In the genomic region with DNA sequence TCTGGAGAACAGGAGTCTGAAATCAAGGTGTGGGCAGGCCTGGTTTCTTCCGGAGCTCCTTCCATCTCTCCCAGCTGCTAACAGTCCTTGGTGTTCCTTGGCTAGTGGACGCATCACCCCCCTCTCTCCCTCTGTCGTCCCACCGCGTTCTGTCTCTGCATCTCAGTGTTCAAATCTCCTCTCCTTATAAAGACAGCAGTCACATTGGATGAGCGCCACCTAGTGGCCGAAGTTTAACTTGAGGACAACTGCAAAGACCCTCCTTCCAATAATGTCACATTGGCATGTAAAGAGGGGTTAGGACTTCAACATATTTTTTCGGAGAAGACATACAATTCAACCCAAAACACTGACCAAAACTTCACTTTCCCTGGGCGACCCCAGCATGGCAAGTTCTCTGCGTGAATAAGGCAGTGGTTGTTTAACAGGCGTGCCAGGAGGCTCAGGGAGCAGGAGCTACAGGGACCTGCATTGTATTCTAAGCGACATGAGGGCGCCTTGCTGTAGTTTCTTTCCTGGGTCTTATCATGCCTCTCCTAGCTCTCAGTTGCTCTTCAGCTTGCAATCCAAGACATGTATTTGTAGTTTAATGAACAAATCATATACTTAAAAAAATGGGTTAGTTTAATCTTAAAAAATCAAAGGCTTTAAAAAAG, we compare ENCODE assay signal across 8 cellular contexts. TPM values are rescaled to one million over a fixed set of nuclear protein-coding genes. Genes with fewer than 3 reads are reported as not detected.
DNase-seq lines count a peak whose midpoint lies in the region; ATAC-seq lines count a peak whose summit lies in the region.

No MANE protein-coding gene starts in this region.

- H3K4me3 Mint-ChIP-seq in activated CD4-positive, alpha-beta T cell treated with anti-CD3 and anti-CD28 coated beads, Interleukin-2, amount 10 ng/mL, durations not matched to agents 7 days and 5 days: no peak overlapping the region
- H3K4me3 Mint-ChIP-seq in stimulated activated effector memory CD8-positive, alpha-beta T cell treated with anti-CD3 and anti-CD28 coated beads, Interleukin-12 subunit alpha, Interleukin-12 subunit beta, amount 100 ng/mL, for 72 hours: no peak overlapping the region

- no peak overlapping the region for H3K27ac Mint-ChIP-seq in activated CD4-positive, alpha-beta T cell treated with anti-CD3 and anti-CD28 coated beads, Interleukin-2, amount 10 ng/mL, durations not matched to agents 7 days and 5 days
- H3K27ac Mint-ChIP-seq in stimulated activated effector memory CD8-positive, alpha-beta T cell treated with anti-CD3 and anti-CD28 coated beads, Interleukin-12 subunit alpha, Interleukin-12 subunit beta, amount 100 ng/mL, for 72 hours: no peak overlapping the region

- peak; percentile 80 for ATAC-seq in GM18861 (IDR thresholded peaks at IDR 0.05; ENCODE audit: unreplicated experiment)
- peak; percentile 81 for ATAC-seq in HG03442 (IDR thresholded peaks at IDR 0.05; ENCODE audit: unreplicated experiment)
- ATAC-seq in stimulated activated effector memory CD8-positive, alpha-beta T cell treated with anti-CD3 and anti-CD28 coated beads, Interleukin-12 subunit alpha, Interleukin-12 subunit beta, amount 100 ng/mL, for 72 hours: no peak

- no peaks in the 10 kb centered on the region for H3K27me3 Mint-ChIP-seq in activated CD4-positive, alpha-beta T cell treated with anti-CD3 and anti-CD28 coated beads, Interleukin-2, amount 10 ng/mL, durations not matched to agents 7 days and 5 days

- POLR2A ChIA-PET in activated CD4-positive, alpha-beta T cell treated with anti-CD3 and anti-CD28 coated beads, Interleukin-2, amount 10 ng/mL, durations not matched to agents 7 days and 5 days (lab: Charles Lee): no interaction called here

- CTCF ChIA-PET in activated CD4-positive, alpha-beta T cell treated with anti-CD3 and anti-CD28 coated beads, Interleukin-2, amount 10 ng/mL, durations not matched to agents 7 days and 5 days (lab: Charles Lee): interaction anchor here (1.0 kb wide), 1 partner anchor 8 kb away, joined by 3 read pairs; no protein-coding TSS in a partner anchor

- H3K36me3 Mint-ChIP-seq in activated CD4-positive, alpha-beta T cell treated with anti-CD3 and anti-CD28 coated beads, Interleukin-2, amount 10 ng/mL, durations not matched to agents 7 days and 5 days (ENCODE audit: low read depth): no peaks in the 10 kb centered on the region
- no peaks in the 10 kb centered on the region for H3K36me3 Mint-ChIP-seq in stimulated activated effector memory CD8-positive, alpha-beta T cell treated with anti-CD3 and anti-CD28 coated beads, Interleukin-12 subunit alpha, Interleukin-12 subunit beta, amount 100 ng/mL, for 72 hours

- H3K9me3 Mint-ChIP-seq in activated CD4-positive, alpha-beta T cell treated with anti-CD3 and anti-CD28 coated beads, Interleukin-2, amount 10 ng/mL, durations not matched to agents 7 days and 5 days: no peaks in the 10 kb centered on the region
- H3K9me3 Mint-ChIP-seq in stimulated activated effector memory CD8-positive, alpha-beta T cell treated with anti-CD3 and anti-CD28 coated beads, Interleukin-12 subunit alpha, Interleukin-12 subunit beta, amount 100 ng/mL, for 72 hours: no peaks in the 10 kb centered on the region

- DNase-seq in AG08395 (ENCODE audit: low spot score): peak; percentile 59
- DNase-seq in NCI-H526 treated with DMSO at 0.1 percent for 48 hours (lab: John Stamatoyannopoulos, UW): peak; percentile 73
- peak; percentile 63 for DNase-seq in activated CD4-positive, alpha-beta T cell treated with anti-CD3 and anti-CD28 coated beads, Interleukin-2, amount 10 ng/mL, durations not matched to agents 7 days and 5 days
- DNase-seq in effector CD4-positive, alpha-beta T cell: peak; percentile 30
- DNase-seq in midbrain (lab: John Stamatoyannopoulos, UW): peak; percentile 78
- peak; percentile 27 to 69 for DNase-seq in stimulated activated effector memory CD8-positive, alpha-beta T cell treated with anti-CD3 and anti-CD28 coated beads, Interleukin-12 subunit alpha, Interleukin-12 subunit beta, amount 100 ng/mL, for 72 hours (ENCODE audit: low spot score in 2 of 2)

- no peaks in the 10 kb centered on the region for H3K4me1 Mint-ChIP-seq in activated CD4-positive, alpha-beta T cell treated with anti-CD3 and anti-CD28 coated beads, Interleukin-2, amount 10 ng/mL, durations not matched to agents 7 days and 5 days
- no peaks in the 10 kb centered on the region for H3K4me1 Mint-ChIP-seq in stimulated activated effector memory CD8-positive, alpha-beta T cell treated with anti-CD3 and anti-CD28 coated beads, Interleukin-12 subunit alpha, Interleukin-12 subunit beta, amount 100 ng/mL, for 72 hours

RNA-seq across cellular contexts. Expression of a gene that starts 27.9 kb away (rescaled TPM):
- under 1 TPM; 0.15 to 0.42 TPM for total RNA-seq in activated CD4-positive, alpha-beta T cell treated with anti-CD3 and anti-CD28 coated beads, Interleukin-2, amount 10 ng/mL, durations not matched to agents 7 days and 5 days
